ENCODE assay signal across 8 cellular contexts in genomic region chr2:203656522-203657287, GRCh38. TPM values are rescaled to one million over a fixed set of nuclear protein-coding genes. Genes with fewer than 3 reads are reported as not detected.
DNase-seq lines count a peak whose midpoint lies in the region; ATAC-seq, FAIRE-seq and TF ChIP-seq lines count a peak whose summit lies in the region.

No MANE protein-coding gene starts in this region.

- peak; percentile 96 for ATAC-seq in RWPE2 (ENCODE audit: low read depth)
- peak; percentile 73 for ATAC-seq in Right ventricle myocardium superior (ENCODE audit: poor library complexity)
- ATAC-seq in gastrocnemius medialis: peak; percentile 47 to 68
- ATAC-seq in HG03108 (IDR thresholded peaks at IDR 0.05; ENCODE audit: unreplicated experiment): no peak
- ATAC-seq in GM21381 (IDR thresholded peaks at IDR 0.05; ENCODE audit: unreplicated experiment): no peak

- no peaks in the 10 kb centered on the region for H3K27me3 ChIP-seq in RWPE2 (ENCODE audit: insufficient read depth, poor library complexity, severe bottlenecking)
- no peaks in the 10 kb centered on the region for H3K27me3 ChIP-seq in gastrocnemius medialis

- H3K4me3 ChIP-seq in RWPE2 (ENCODE audit: severe bottlenecking) (no peak overlapping the region), gastrocnemius medialis (no peak overlapping the region)

- H3K27ac ChIP-seq in RWPE2 (ENCODE audit: poor library complexity, severe bottlenecking) (peak overlapping the region; percentile 7), gastrocnemius medialis (no peak overlapping the region)

- DNase-seq in GM19239 (ENCODE audit: insufficient read length, low spot score) (no peak), RWPE2 (ENCODE audit: low spot score) (no peak), Right ventricle myocardium superior (peak; percentile 51), gastrocnemius medialis (peak; percentile 27 to 49), NCI-H146 treated with DMSO at 0.1 percent for 48 hours (lab: John Stamatoyannopoulos, UW; ENCODE audit: unreplicated experiment) (no peak)
- DNase-seq in activated CD8-positive, alpha-beta memory T cell treated with anti-CD3 and anti-CD28 coated beads, Interleukin-2, amount 50 U/mL, for 48 hours: no peak

- H3K36me3 ChIP-seq in RWPE2 (ENCODE audit: low read depth): no peaks in the 10 kb centered on the region
- no peaks in the 10 kb centered on the region for H3K36me3 ChIP-seq in gastrocnemius medialis

- H3K9me3 ChIP-seq in RWPE2 (ENCODE audit: severe bottlenecking) (no peaks in the 10 kb centered on the region), gastrocnemius medialis (no peaks in the 10 kb centered on the region)

- peaks cover 11% of the 10 kb centered on the region for H3K4me1 ChIP-seq in RWPE2 (ENCODE audit: insufficient read depth, poor library complexity, severe bottlenecking)
- no peaks in the 10 kb centered on the region for H3K4me1 ChIP-seq in gastrocnemius medialis

- peak; percentile 70 for FAIRE-seq in GM19239 (lab: Jason Lieb, UNC)

- in situ Hi-C loops in gastrocnemius medialis (cut with MboI; ENCODE audit: low sequenced_read_pairs in 4 of 4): loop anchor here in 2 of 4 donors (10.0 kb wide), 2 partner anchors 158 to 172 kb away; no protein-coding TSS in a partner anchor

- TF ChIP-seq POLR2A in gastrocnemius medialis (IDR thresholded peaks at IDR 0.05): no peak

- intact Hi-C loops in Right ventricle myocardium superior (cut with DNase I): no loop called here
- intact Hi-C loops in gastrocnemius medialis (cut with DNase I; ENCODE audit: low total_unique reads): no loop called here

- TF ChIP-seq CTCF in RWPE2 (IDR thresholded peaks at IDR 0.05; ENCODE audit: poor library complexity, severe bottlenecking) (no peak), gastrocnemius medialis (IDR thresholded peaks at IDR 0.05 in 4 of 5, conservative IDR thresholded peaks at IDR 0.05 in 1 of 5) (no peak)

RNA-seq across cellular contexts. Expression of gene CD28, which starts 49.7 kb away (rescaled TPM):
- 0.75 TPM for total RNA-seq in Right ventricle myocardium superior
- total RNA-seq in gastrocnemius medialis: under 1 TPM in 3 of 4 donors, not detected in 1; 0.07 to 0.31 (median 0.09) TPM

Comparison
In these comparisons a context has a peak if more than half of its experiments do, and no peak if none do; other contexts are left out.
1. DNase-seq: peak in Right ventricle myocardium superior (single experiment) and gastrocnemius medialis (2 of 2); none in GM19239 (single experiment), RWPE2 (single experiment), activated CD8-positive, alpha-beta memory T cell treated with anti-CD3 and anti-CD28 coated beads, Interleukin-2, amount 50 U/mL, for 48 hours (single experiment) and NCI-H146 treated with DMSO at 0.1 percent for 48 hours (single experiment).
2. ATAC-seq: peak in RWPE2 (single experiment), Right ventricle myocardium superior (single experiment) and gastrocnemius medialis (2 of 2); none in HG03108 (single experiment) and GM21381 (single experiment).